ENCODE assay signal across 11 cellular contexts in genomic region chr2:177314194-177314593, GRCh38. TPM values are rescaled to one million over a fixed set of nuclear protein-coding genes. Genes with fewer than 3 reads are reported as not detected.
A peak's percentile ranks its signal among the peaks of the same experiment; 100 is the strongest.
DNase-seq lines count a peak whose midpoint lies in the region; ATAC-seq and TF ChIP-seq lines count a peak whose summit lies in the region.
"Had no signal": no experiment of that assay in that cellular context is flagged by ENCODE, and none has a peak within 500 bp of the region (broad histone marks: within the 10 kb centered on the region; RNA-seq: fewer than 3 reads in every experiment).

No MANE protein-coding gene starts in this region.

- no peaks in the 10 kb centered on the region for H3K9me3 ChIP-seq in AG04450 (ENCODE audit: control insufficient read depth, insufficient read depth, low read length)
- H3K9me3 ChIP-seq in esophagus muscularis mucosa, result no peaks in the 10 kb centered on the region
- no peaks in the 10 kb centered on the region for H3K9me3 ChIP-seq in naive thymus-derived CD4-positive, alpha-beta T cell (ENCODE audit: control insufficient read depth in 2 of 3, low read length in 3 of 3)
- H3K9me3 ChIP-seq: HAP-1 had no signal

- POLR2A ChIA-PET in AG04450 (lab: Yijun Ruan, JAX), result interaction anchor here (0.5 to 1.9 kb wide), 3 partner anchors 19 to 69 kb away, joined by 5 to 13 read pairs (median 9); partner anchors contain the start of gene NFE2L2
- POLR2A ChIA-PET in naive thymus-derived CD4-positive, alpha-beta T cell (lab: Charles Lee), result interaction anchor here (0.8 to 13.0 kb wide), 6 partner anchors 9 to 150 kb away, joined by 3 to 282 read pairs (median 4); partner anchors contain the start of gene NFE2L2

- no peak overlapping the region for H3K4me3 Mint-ChIP-seq in naive thymus-derived CD4-positive, alpha-beta T cell

- no peaks in the 10 kb centered on the region for H3K27me3 Mint-ChIP-seq in naive thymus-derived CD4-positive, alpha-beta T cell

- intact Hi-C loops in esophagus muscularis mucosa (cut with DNase I), result no loop called here
- intact Hi-C loops in naive thymus-derived CD4-positive, alpha-beta T cell (cut with micrococcal nuclease), result no loop called here

- DNase-seq in AG04450 (ENCODE audit: low read depth, low spot score) (peak; percentile 74), NCI-H226 (peak; percentile 57), esophagus muscularis mucosa (ENCODE audit: extremely low spot score) (no peak), GOT3 (lab: John Stamatoyannopoulos, UW) (no peak), Ammon's horn (ENCODE audit: low spot score) (no peak), RKO (ENCODE audit: low spot score) (no peak)
- DNase-seq in naive thymus-derived CD4-positive, alpha-beta T cell, result no peak
- DNase-seq in activated CD8-positive, alpha-beta memory T cell treated with anti-CD3 and anti-CD28 coated beads for 24 hours, result no peak
- DNase-seq: posterior cingulate gyrus had no signal

- no peaks in the 10 kb centered on the region for H3K36me3 ChIP-seq in esophagus muscularis mucosa
- H3K36me3 ChIP-seq in naive thymus-derived CD4-positive, alpha-beta T cell (ENCODE audit: control insufficient read depth in 2 of 3, insufficient read depth in 3 of 3, low read length in 3 of 3), result no peaks in the 10 kb centered on the region
- H3K36me3 ChIP-seq: BLaER1 treated with 17β-estradiol and CSF1 and Interleukin-3, amounts not matched to agents 10 nM and 100 nM; HAP-1 had no signal

- peaks cover 17 to 54% (median 31%) of the 10 kb centered on the region in 7 donors for H3K4me1 Mint-ChIP-seq in naive thymus-derived CD4-positive, alpha-beta T cell

- no peak for TF ChIP-seq POLR2A in esophagus muscularis mucosa (IDR thresholded peaks at IDR 0.05; ENCODE audit: low read depth)

- 69% methylated on average over 1 of the region's 1 CpG for WGBS in esophagus muscularis mucosa

- CTCF ChIA-PET in AG04450 (lab: Charles Lee), result interaction anchor here (0.8 to 1.7 kb wide), 5 partner anchors 18 to 444 kb away, joined by 3 to 5 read pairs (median 4); no protein-coding TSS in a partner anchor
- CTCF ChIA-PET in naive thymus-derived CD4-positive, alpha-beta T cell (lab: Charles Lee), result interaction anchor here (1.2 kb wide), 1 partner anchor 18 kb away, joined by 4 read pairs; no protein-coding TSS in a partner anchor

- ATAC-seq in naive thymus-derived CD4-positive, alpha-beta T cell, result no peak

- H3K4me1 ChIP-seq in esophagus muscularis mucosa, result peaks cover 0 to 30% (median 13%) of the 10 kb centered on the region in 4 donors
- peaks cover 6 to 13% of the 10 kb centered on the region in 2 donors for H3K4me1 ChIP-seq in naive thymus-derived CD4-positive, alpha-beta T cell (ENCODE audit: control insufficient read depth in 2 of 2, insufficient read depth in 2 of 2, low read length in 2 of 2)

- peaks cover 0 to 4% (median 0%) of the 10 kb centered on the region in 11 donors for H3K9me3 Mint-ChIP-seq in naive thymus-derived CD4-positive, alpha-beta T cell

- TF ChIP-seq EP300 in esophagus muscularis mucosa (IDR thresholded peaks at IDR 0.05), result no peak

- peaks cover 0 to 14% (median 0%) of the 10 kb centered on the region in 5 donors for H3K36me3 Mint-ChIP-seq in naive thymus-derived CD4-positive, alpha-beta T cell

- H3K27ac Mint-ChIP-seq in naive thymus-derived CD4-positive, alpha-beta T cell, result peak overlapping the region in 7 of 9 donors; percentile 36 to 97 (median 73)

- H3K27ac ChIP-seq in AG04450 (ENCODE audit: low read depth, low read length) (no peak overlapping the region), esophagus muscularis mucosa (replicated peaks in 1 of 4) (peak overlapping the region; percentile 16 to 59 (median 32))
- H3K27ac ChIP-seq in naive thymus-derived CD4-positive, alpha-beta T cell (ENCODE audit: low read depth, low read length), result no peak overlapping the region
- H3K27ac ChIP-seq: BLaER1 treated with 17β-estradiol and CSF1 and Interleukin-3, amounts not matched to agents 10 nM and 100 nM had no signal

- TF ChIP-seq CTCF in AG04450 (IDR thresholded peaks at IDR 0.05; ENCODE audit: low read depth, low read length) (no peak), esophagus muscularis mucosa (IDR thresholded peaks at IDR 0.05) (no peak)

- H3K4me3 ChIP-seq in AG04450 (ENCODE audit: low read depth, low read length) (no peak overlapping the region), esophagus muscularis mucosa (no peak overlapping the region)
- H3K4me3 ChIP-seq in naive thymus-derived CD4-positive, alpha-beta T cell (ENCODE audit: low read length), result no peak overlapping the region
- H3K4me3 ChIP-seq: BLaER1 treated with 17β-estradiol and CSF1 and Interleukin-3, amounts not matched to agents 10 nM and 100 nM; HAP-1 had no signal

- no peaks in the 10 kb centered on the region for H3K27me3 ChIP-seq in AG04450 (ENCODE audit: control insufficient read depth, insufficient read depth, low read length)
- no peaks in the 10 kb centered on the region for H3K27me3 ChIP-seq in esophagus muscularis mucosa
- no peaks in the 10 kb centered on the region for H3K27me3 ChIP-seq in naive thymus-derived CD4-positive, alpha-beta T cell (ENCODE audit: control insufficient read depth in 2 of 2, insufficient read depth in 2 of 2, low read length in 2 of 2)
- H3K27me3 ChIP-seq: BLaER1 treated with 17β-estradiol and CSF1 and Interleukin-3, amounts not matched to agents 10 nM and 100 nM had no signal

RNA-seq across cellular contexts. Expression of gene NFE2L2, which starts 49.7 kb away (rescaled TPM):
- polyA plus RNA-seq in AG04450 (2011; rRNA removed), result 227 and 321 TPM in 2 replicates
- polyA minus RNA-seq in AG04450 (2011; rRNA and poly(A)+ RNA removed), result 292 and 300 TPM in 2 replicates
- 100 to 1,000 TPM in 1 of 4 donors, 10 to 100 TPM in 3; 62.0 to 115 (median 72.3) TPM for total RNA-seq in esophagus muscularis mucosa
- 10 to 100 TPM; 58.9 to 99.6 (median 74.7) TPM for total RNA-seq in naive thymus-derived CD4-positive, alpha-beta T cell
- 10 to 100 TPM; 67.4 to 98.5 TPM for polyA plus RNA-seq in naive thymus-derived CD4-positive, alpha-beta T cell

Comparison
In these comparisons a context has a peak if more than half of its experiments do, and no peak if none do; other contexts are left out.
1. DNase-seq: peak in AG04450 (single experiment) and NCI-H226 (single experiment); none in esophagus muscularis mucosa (single experiment), naive thymus-derived CD4-positive, alpha-beta T cell (0 of 9), GOT3 (single experiment), Ammon's horn (single experiment), activated CD8-positive, alpha-beta memory T cell treated with anti-CD3 and anti-CD28 coated beads for 24 hours (single experiment) and RKO (single experiment).
2. H3K27ac ChIP-seq: peak in esophagus muscularis mucosa (4 of 4); none in AG04450 (single experiment) and naive thymus-derived CD4-positive, alpha-beta T cell (single experiment).